ENCODE assay signal across 22 cellular contexts in the genomic region with DNA sequence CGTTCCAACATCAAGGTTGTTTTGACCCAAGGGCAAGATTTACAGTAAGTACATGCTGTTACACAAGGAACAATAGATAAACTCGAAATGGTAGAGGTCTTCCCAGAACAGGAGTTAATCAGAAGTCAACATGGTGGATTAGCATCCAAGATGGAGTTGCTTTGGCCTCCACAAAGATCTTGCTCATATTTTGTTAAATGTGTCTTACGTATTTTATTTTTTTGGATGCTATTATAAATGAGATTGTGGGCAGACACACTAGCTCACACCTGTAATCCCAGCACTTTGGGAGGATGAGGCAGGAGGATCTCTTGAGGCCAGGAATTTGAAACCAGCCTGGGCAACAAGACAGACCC.
"Had no signal": no experiment of that assay in that cellular context is flagged by ENCODE, and none has a peak within 500 bp of the region (broad histone marks: within the 10 kb centered on the region; RNA-seq: fewer than 3 reads in every experiment).

No MANE protein-coding gene starts in this region.

- DNase-seq: activated CD4-positive, alpha-beta T cell treated with anti-CD3 and anti-CD28 coated beads, Interleukin-2, amount 50 U/mL, for 1 hour; activated CD8-positive, alpha-beta memory T cell treated with anti-CD3 and anti-CD28 coated beads, Interleukin-2, amount 50 U/mL, for 48 hours; activated effector memory CD4-positive, alpha-beta T cell treated with Interleukin-2 at 50 U/mL for 16 hours; activated naive CD4-positive, alpha-beta T cell treated with anti-CD3 and anti-CD28 coated beads, Interleukin-2, amount 50 U/mL, for 16 hours; activated T-cell treated with anti-CD3 and anti-CD28 coated beads, Interleukin-2, amount 50 U/mL, for 48 hours; aorta; colonic mucosa; foreskin melanocyte; glutamatergic neuron; hippocampal formation; occipital lobe; stimulated activated CD4-positive, alpha-beta T cell treated with anti-CD3 and anti-CD28 coated beads, Interleukin-4, amount 100 ng/mL, for 4 hours; T1000; upper lobe of left lung had no signal

- H3K4me1 ChIP-seq: colonic mucosa, right atrium auricular region, upper lobe of left lung had no signal

- H3K27me3 ChIP-seq: colonic mucosa, right atrium auricular region, upper lobe of left lung had no signal

- H3K27ac ChIP-seq: colonic mucosa, right atrium auricular region, thoracic aorta, upper lobe of left lung had no signal

- H3K9me3 ChIP-seq: colonic mucosa, right atrium auricular region, thoracic aorta, upper lobe of left lung had no signal

- H3K36me3 ChIP-seq: colonic mucosa, right atrium auricular region, thoracic aorta, upper lobe of left lung had no signal

- ATAC-seq: activated CD4-positive, CD25-positive, alpha-beta regulatory T cell treated with anti-CD3 and anti-CD28 coated beads, Interleukin-2, amount 50 U/mL, for 24 hours; natural killer cell treated with Interleukin-12 subunit alpha and Interleukin-12 subunit beta and Interleukin-15 and Interleukin-18, amount 100 ng/mL, for 72 hours; stimulated activated memory B cell treated with anti-CD40 and anti-IgM and Interleukin-4, amounts not matched to agents 10 μg/mL and 1 μg/mL and 100 μg/mL, for 72 hours had no signal

- H3K4me3 ChIP-seq: colonic mucosa, lung, right atrium auricular region, smooth muscle cell, thoracic aorta, upper lobe of left lung had no signal

- FAIRE-seq: keratinocyte had no signal

- H3K4me2 ChIP-seq: smooth muscle cell had no signal
